ENCODE assay signal across 9 cellular contexts in the genomic region with DNA sequence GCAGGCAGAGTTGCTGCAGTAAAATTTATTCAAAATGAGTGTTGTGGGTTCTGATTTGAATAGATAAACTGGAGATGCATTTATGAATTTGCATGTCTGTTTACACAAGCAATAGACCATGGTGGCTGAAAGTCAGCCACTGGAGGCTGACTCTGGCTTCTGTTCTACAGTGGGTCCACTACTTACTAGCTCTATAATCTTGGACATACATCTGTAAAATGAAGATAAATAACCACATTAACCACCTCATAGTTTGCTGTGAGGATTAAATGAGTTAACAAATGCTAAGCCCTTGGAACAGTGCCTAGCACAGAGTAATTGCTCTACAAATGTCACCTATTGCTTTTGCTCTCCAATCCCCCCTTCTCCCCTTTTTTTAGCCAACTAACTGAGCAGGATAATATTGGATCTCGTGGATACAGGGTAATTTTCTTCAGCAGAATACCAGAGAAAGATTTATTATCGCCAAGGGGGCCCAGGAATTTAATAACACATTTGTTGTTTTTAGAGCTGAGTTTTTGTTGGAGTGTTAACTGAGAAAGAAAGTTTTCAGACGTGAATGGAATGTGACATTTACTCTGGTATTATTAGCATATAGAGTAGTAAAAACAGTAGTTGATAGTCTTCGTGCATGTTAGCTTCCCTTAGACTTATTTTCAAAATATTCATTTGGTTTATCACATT. TPM values are rescaled to one million over a fixed set of nuclear protein-coding genes. Genes with fewer than 3 reads are reported as not detected.
DNase-seq lines count a peak whose midpoint lies in the region; ATAC-seq and TF ChIP-seq lines count a peak whose summit lies in the region.
"Had no signal": no experiment of that assay in that cellular context is flagged by ENCODE, and none has a peak within 500 bp of the region (broad histone marks: within the 10 kb centered on the region; RNA-seq: fewer than 3 reads in every experiment).

No MANE protein-coding gene starts in this region.

- H3K4me1 ChIP-seq in mesenchymal stem cell (ENCODE audit: control insufficient read depth, insufficient read depth, low read depth, low read length): peaks cover 14% of the 10 kb centered on the region

- H3K36me3 ChIP-seq in mesenchymal stem cell (ENCODE audit: control insufficient read depth in 1 of 2, insufficient read depth in 2 of 2, low read depth in 1 of 2, low read length in 2 of 2): no peaks in the 10 kb centered on the region

- no peaks in the 10 kb centered on the region for H3K9me3 ChIP-seq in mesenchymal stem cell (ENCODE audit: control insufficient read depth, low read length)

- peak; percentile 39 for DNase-seq in DMS 273 (lab: John Stamatoyannopoulos, UW; ENCODE audit: unreplicated experiment)
- no peak for DNase-seq in DMS 273 treated with DMSO at 0.1 percent for 48 hours (lab: John Stamatoyannopoulos, UW)
- peak; percentile 73 for DNase-seq in NCI-H69 (lab: John Stamatoyannopoulos, UW)
- DNase-seq in osteocyte (ENCODE audit: extremely low spot score, unreplicated experiment): no peak
- no peak for DNase-seq in mesenchymal stem cell
- DNase-seq in NCI-H1436 (lab: John Stamatoyannopoulos, UW): no peak
- DNase-seq: 8988T had no signal

- no peak overlapping the region for H3K9ac ChIP-seq in mesenchymal stem cell (ENCODE audit: low read length)

- no peak overlapping the region for H3K4ac ChIP-seq in mesenchymal stem cell (ENCODE audit: low read depth in 1 of 2, low read length in 2 of 2)

- no peak overlapping the region for H3K4me3 ChIP-seq in mesenchymal stem cell (ENCODE audit: insufficient read depth in 1 of 2, low read depth in 1 of 2, low read length in 2 of 2)

- no peak overlapping the region for H2BK5ac ChIP-seq in mesenchymal stem cell (ENCODE audit: low read depth, low read length, poor library complexity, severe bottlenecking)

- H2AK5ac ChIP-seq in mesenchymal stem cell (ENCODE audit: low read length, severe bottlenecking): no peak overlapping the region

- peak overlapping the region; percentile 18 for H3K4me3 Mint-ChIP-seq in osteocyte (ENCODE audit: unreplicated experiment)

- no peak overlapping the region for H3K18ac ChIP-seq in mesenchymal stem cell (ENCODE audit: low read depth in 1 of 2, low read length in 2 of 2)

- H4K91ac ChIP-seq in mesenchymal stem cell (ENCODE audit: low read length): no peak overlapping the region

- peak overlapping the region; percentile 13 for H3K27ac Mint-ChIP-seq in osteocyte (ENCODE audit: unreplicated experiment)

- no peak overlapping the region for H3K4me2 ChIP-seq in mesenchymal stem cell (ENCODE audit: low read length, poor library complexity, severe bottlenecking)

- 48% methylated on average over 3 of the region's 4 CpGs for WGBS in mesenchymal stem cell

- peaks cover 9% of the 10 kb centered on the region for H3K36me3 Mint-ChIP-seq in osteocyte (ENCODE audit: unreplicated experiment)

- peaks cover 54% of the 10 kb centered on the region for H3K4me1 Mint-ChIP-seq in osteocyte (ENCODE audit: unreplicated experiment)

- H3K9me3 Mint-ChIP-seq in osteocyte (ENCODE audit: unreplicated experiment): no peaks in the 10 kb centered on the region

- no peaks in the 10 kb centered on the region for H3K27me3 Mint-ChIP-seq in osteocyte (ENCODE audit: unreplicated experiment)

- TF ChIP-seq CTCF in osteocyte (IDR thresholded peaks at IDR 0.05): no peak

- no peak overlapping the region for H4K8ac ChIP-seq in mesenchymal stem cell (ENCODE audit: low read length)

- H2AFZ ChIP-seq in mesenchymal stem cell (ENCODE audit: low read depth, low read length): no peak overlapping the region

- H2BK12ac ChIP-seq in mesenchymal stem cell (ENCODE audit: low read length in 2 of 2): no peak overlapping the region

- no peak overlapping the region for H3K27ac ChIP-seq in mesenchymal stem cell (ENCODE audit: low read length, poor library complexity, severe bottlenecking)

- H2BK120ac ChIP-seq in mesenchymal stem cell (ENCODE audit: low read depth, low read length): no peak overlapping the region

- H3K23ac ChIP-seq in mesenchymal stem cell (ENCODE audit: low read length in 2 of 2): no peak overlapping the region

- H3K79me1 ChIP-seq in mesenchymal stem cell (replicated peaks; ENCODE audit: low read length, poor library complexity, severe bottlenecking): peaks cover 11% of the 10 kb centered on the region

- ATAC-seq in HG02571 (IDR thresholded peaks at IDR 0.05; ENCODE audit: unreplicated experiment): peak; percentile 33
- ATAC-seq in esophagus mucosa: no peak

- H2BK15ac ChIP-seq in mesenchymal stem cell (ENCODE audit: low read depth, poor library complexity, severe bottlenecking): no peak overlapping the region

- H3K27me3 ChIP-seq in mesenchymal stem cell (ENCODE audit: control insufficient read depth in 1 of 2, insufficient read depth in 1 of 2, low read length in 2 of 2): no peaks in the 10 kb centered on the region

- H3K14ac ChIP-seq in mesenchymal stem cell (ENCODE audit: low read length in 2 of 2): no peak overlapping the region

RNA-seq across cellular contexts. Expression of a gene that starts 1.4 kb away (rescaled TPM):
- total RNA-seq in osteocyte (7.9 and 9.2 TPM in 2 replicates), esophagus mucosa (5.5 TPM)
- polyA plus RNA-seq in mesenchymal stem cell (2013, experiment 1 of 2): 2.9 TPM
- polyA plus RNA-seq in mesenchymal stem cell (2013, experiment 2 of 2): 3.1 TPM

RNA-seq across cellular contexts. Expression of a gene that starts 26.6 kb away (rescaled TPM):
- total RNA-seq in osteocyte (3.7 TPM in 2 replicates), esophagus mucosa (0.44 TPM)
- polyA plus RNA-seq in mesenchymal stem cell (2013, experiment 1 of 2): 0.25 TPM
- 0.23 TPM for polyA plus RNA-seq in mesenchymal stem cell (2013, experiment 2 of 2)

Comparison
In these comparisons a context has a peak if more than half of its experiments do, and no peak if none do; other contexts are left out.
1. DNase-seq: peak in DMS 273 (single experiment) and NCI-H69 (single experiment); none in DMS 273 treated with DMSO at 0.1 percent for 48 hours (single experiment), osteocyte (single experiment), mesenchymal stem cell (single experiment) and NCI-H1436 (single experiment).